ENCODE assay signal across 25 cellular contexts in genomic region chr6:166836785-166837718, GRCh38.
"Had no signal": no experiment of that assay in that cellular context is flagged by ENCODE, and none has a peak within 500 bp of the region (broad histone marks: within the 10 kb centered on the region; RNA-seq: fewer than 3 reads in every experiment).

No MANE protein-coding gene starts in this region.

- H3K36me3 Mint-ChIP-seq: brain had no signal

- H3K4me3 Mint-ChIP-seq: activated CD8-positive, alpha-beta T cell treated with anti-CD3 and anti-CD28 coated beads, Interleukin-2, amount 10 ng/mL, durations not matched to agents 7 days and 5 days; brain; T-helper 2 cell treated with Interferon-gamma antibody and Interleukin-4, amounts not matched to agents 5 μg/mL and 100 μg/mL, for 36 hours had no signal

- H3K4me1 ChIP-seq: SJCRH30 had no signal

- H3K9me3 Mint-ChIP-seq: brain had no signal

- H3K4me3 ChIP-seq: SJCRH30 had no signal

- H3K27ac Mint-ChIP-seq: activated CD8-positive, alpha-beta T cell treated with anti-CD3 and anti-CD28 coated beads, Interleukin-2, amount 10 ng/mL, durations not matched to agents 7 days and 5 days; brain; T-helper 2 cell treated with Interferon-gamma antibody and Interleukin-4, amounts not matched to agents 5 μg/mL and 100 μg/mL, for 36 hours had no signal

- ATAC-seq: activated CD8-positive, alpha-beta T cell treated with anti-CD3 and anti-CD28 coated beads, Interleukin-2, amount 10 ng/mL, durations not matched to agents 7 days and 5 days; Panc1 had no signal

- H3K27me3 Mint-ChIP-seq: brain had no signal

- H3K4me1 Mint-ChIP-seq: brain had no signal

- H3K36me3 ChIP-seq: SJCRH30 had no signal

- H3K9me3 ChIP-seq: SJCRH30, SK-N-SH had no signal

- H3K27ac ChIP-seq: SJCRH30 had no signal

- DNase-seq: activated CD4-positive, alpha-beta T cell treated with anti-CD3 and anti-CD28 coated beads for 48 hours; activated CD4-positive, alpha-beta T cell treated with anti-CD3 and anti-CD28 coated beads, Interleukin-2, amount 50 U/mL, for 4 hours; activated CD4-positive, CD25-positive, alpha-beta regulatory T cell treated with anti-CD3 and anti-CD28 coated beads, Interleukin-2, amount 50 U/mL, for 72 hours; activated CD8-positive, alpha-beta memory T cell treated with anti-CD3 and anti-CD28 coated beads, Interleukin-2, amount 50 U/mL, for 48 hours; activated CD8-positive, alpha-beta T cell treated with anti-CD3 and anti-CD28 coated beads, Interleukin-2, amount 10 ng/mL, durations not matched to agents 7 days and 5 days; activated naive CD4-positive, alpha-beta T cell treated with anti-CD3 and anti-CD28 coated beads, Interleukin-2, amount 50 U/mL, for 16 hours; activated T-cell treated with anti-CD3 and anti-CD28 coated beads, Interleukin-2, amount 50 U/mL, for 1 hour; Karpas-422; MM.1S; NCI-H1105; NCI-H1436; NCI-H187 treated with DMSO at 0.1 percent for 48 hours; NCI-H2081 treated with DMSO at 0.1 percent for 48 hours; NCI-H446; NCI-H524 treated with DMSO at 0.1 percent for 48 hours; NCI-H774; OCI-M1; Right ventricle myocardium superior; RPMI8226; SJCRH30; SK-N-SH; SW 1271 had no signal
